14 cellular contexts compared by ENCODE assay signal in genomic region chr3:6861331-6861988, GRCh38. TPM values are rescaled to one million over a fixed set of nuclear protein-coding genes. Genes with fewer than 3 reads are reported as not detected.
DNase-seq lines count a peak whose midpoint lies in the region; ATAC-seq and TF ChIP-seq lines count a peak whose summit lies in the region.
"Had no signal": no experiment of that assay in that cellular context is flagged by ENCODE, and none has a peak within 500 bp of the region (broad histone marks: within the 10 kb centered on the region; RNA-seq: fewer than 3 reads in every experiment).

No MANE protein-coding gene starts in this region.

- H3K27me3 Mint-ChIP-seq in activated T-helper 1 cell treated with anti-CD3 and anti-CD28 coated beads, Interleukin-12 subunit alpha, Interleukin-12 subunit beta, Interleukin-2, Interleukin-4 antibody, amounts not matched to agents 30 ng/mL and 10 ng/mL and 1 ng/mL, durations not matched to agents 14 hours and 24 hours and 36 hours (ENCODE audit: insufficient read depth) = peaks cover 10% of the 10 kb centered on the region

- H3K9me3 Mint-ChIP-seq in activated T-helper 1 cell treated with anti-CD3 and anti-CD28 coated beads, Interleukin-12 subunit alpha, Interleukin-12 subunit beta, Interleukin-2, Interleukin-4 antibody, amounts not matched to agents 30 ng/mL and 10 ng/mL and 1 ng/mL, durations not matched to agents 14 hours and 24 hours and 36 hours = peaks cover 4% of the 10 kb centered on the region
- H3K9me3 Mint-ChIP-seq: activated T-cell treated with anti-CD3 and anti-CD28 coated beads, Interleukin-2, amount 50 U/mL, for 4 hours had no signal

- no peaks in the 10 kb centered on the region for H3K4me1 Mint-ChIP-seq in activated T-helper 1 cell treated with anti-CD3 and anti-CD28 coated beads, Interleukin-12 subunit alpha, Interleukin-12 subunit beta, Interleukin-2, Interleukin-4 antibody, amounts not matched to agents 30 ng/mL and 10 ng/mL and 1 ng/mL, durations not matched to agents 14 hours and 24 hours and 36 hours (ENCODE audit: low read depth)

- H3K4me1 ChIP-seq in HUES6 (ENCODE audit: control insufficient read depth, insufficient read depth, low read length) = peaks cover 10% of the 10 kb centered on the region
- peaks cover 3 to 4% of the 10 kb centered on the region in 2 donors for H3K4me1 ChIP-seq in ascending aorta

- H3K27ac ChIP-seq in HUES6 (ENCODE audit: low read depth, low read length) = no peak overlapping the region
- H3K27ac ChIP-seq in ascending aorta = no peak overlapping the region

- H3K9ac ChIP-seq in HUES6 (ENCODE audit: low read length) = no peak overlapping the region

- no peak overlapping the region for H3K27ac Mint-ChIP-seq in activated T-helper 1 cell treated with anti-CD3 and anti-CD28 coated beads, Interleukin-12 subunit alpha, Interleukin-12 subunit beta, Interleukin-2, Interleukin-4 antibody, amounts not matched to agents 30 ng/mL and 10 ng/mL and 1 ng/mL, durations not matched to agents 14 hours and 24 hours and 36 hours

- H3K4me3 Mint-ChIP-seq in activated T-helper 1 cell treated with anti-CD3 and anti-CD28 coated beads, Interleukin-12 subunit alpha, Interleukin-12 subunit beta, Interleukin-2, Interleukin-4 antibody, amounts not matched to agents 30 ng/mL and 10 ng/mL and 1 ng/mL, durations not matched to agents 14 hours and 24 hours and 36 hours = no peak overlapping the region
- H3K4me3 Mint-ChIP-seq: activated T-cell treated with anti-CD3 and anti-CD28 coated beads, Interleukin-2, amount 50 U/mL, for 4 hours; central memory CD8-positive, alpha-beta T cell had no signal

- intact Hi-C loops in ascending aorta (cut with DNase I) = no loop called here
- intact Hi-C loops in sciatic nerve (cut with DNase I) = no loop called here
- intact Hi-C loops in activated T-helper 1 cell treated with anti-CD3 and anti-CD28 coated beads, Interleukin-12 subunit alpha, Interleukin-12 subunit beta, Interleukin-2, Interleukin-4 antibody, amounts not matched to agents 30 ng/mL and 10 ng/mL and 1 ng/mL, durations not matched to agents 14 hours and 24 hours and 36 hours (cut with micrococcal nuclease) = no loop called here

- DNase-seq in ascending aorta (ENCODE audit: low spot score in 2 of 2) = no peak
- peak; percentile 66 for DNase-seq in islet precursor cell
- no peak for DNase-seq in sciatic nerve (ENCODE audit: low spot score)
- no peak for DNase-seq in GM03348 (ENCODE audit: low spot score)
- no peak for DNase-seq in NAMALWA (ENCODE audit: low spot score)
- no peak for DNase-seq in activated T-helper 1 cell treated with anti-CD3 and anti-CD28 coated beads, Interleukin-12 subunit alpha, Interleukin-12 subunit beta, Interleukin-2, Interleukin-4 antibody, amounts not matched to agents 30 ng/mL and 10 ng/mL and 1 ng/mL, durations not matched to agents 14 hours and 24 hours and 36 hours (ENCODE audit: low spot score)
- DNase-seq in NCI-H510A treated with DMSO at 0.1 percent for 48 hours (lab: John Stamatoyannopoulos, UW) = no peak
- DNase-seq: activated T-cell treated with anti-CD3 and anti-CD28 coated beads, Interleukin-2, amount 50 U/mL, for 4 hours; stimulated activated CD4-positive, alpha-beta T cell treated with anti-CD3 and anti-CD28 coated beads, Interleukin-2, amount 100 ng/mL, for 24 hours had no signal

- H3K36me3 ChIP-seq in HUES6 (ENCODE audit: control insufficient read depth, insufficient read depth, low read length) (no peaks in the 10 kb centered on the region), ascending aorta (no peaks in the 10 kb centered on the region)

- peak overlapping the region; percentile 70 for H3K4me3 ChIP-seq in HUES6 (ENCODE audit: low read depth, low read length)
- H3K4me3 ChIP-seq in ascending aorta = peak overlapping the region; percentile 48 to 62
- H3K4me3 ChIP-seq: GM12878 had no signal

- H3K9me3 ChIP-seq in HUES6 (ENCODE audit: control insufficient read depth, insufficient read depth, low read depth, low read length) (no peaks in the 10 kb centered on the region), ascending aorta (no peaks in the 10 kb centered on the region)

- TF ChIP-seq CTCF in ascending aorta (IDR thresholded peaks at IDR 0.05) = no peak

- H3K27me3 ChIP-seq in HUES6 (ENCODE audit: control insufficient read depth, insufficient read depth, low read length) (peaks cover 98% of the 10 kb centered on the region), ascending aorta (peaks cover 5% of the 10 kb centered on the region)

- ATAC-seq in sciatic nerve = peak; percentile 18
- ATAC-seq: GM12878 had no signal

- H3K36me3 Mint-ChIP-seq in activated T-helper 1 cell treated with anti-CD3 and anti-CD28 coated beads, Interleukin-12 subunit alpha, Interleukin-12 subunit beta, Interleukin-2, Interleukin-4 antibody, amounts not matched to agents 30 ng/mL and 10 ng/mL and 1 ng/mL, durations not matched to agents 14 hours and 24 hours and 36 hours (ENCODE audit: low read depth) = peaks cover 3% of the 10 kb centered on the region

RNA-seq across cellular contexts. Expression of gene GRM7, which starts 0.5 kb away (rescaled TPM):
- total RNA-seq in ascending aorta (4.8 TPM), sciatic nerve (2.1 TPM)
- not detected in 2 replicates for total RNA-seq in activated T-helper 1 cell treated with anti-CD3 and anti-CD28 coated beads, Interleukin-12 subunit alpha, Interleukin-12 subunit beta, Interleukin-2, Interleukin-4 antibody, amounts not matched to agents 30 ng/mL and 10 ng/mL and 1 ng/mL, durations not matched to agents 14 hours and 24 hours and 36 hours
- total RNA-seq: activated T-cell treated with anti-CD3 and anti-CD28 coated beads, Interleukin-2, amount 50 U/mL, for 4 hours; fibroblast of villous mesenchyme; GM12878; myocyte had no signal
